In genomic region chr19:29858000-29858596, GRCh38 we compare ENCODE assay signal across 8 cellular contexts. TPM values are rescaled to one million over a fixed set of nuclear protein-coding genes. Genes with fewer than 3 reads are reported as not detected.
A peak's percentile ranks its signal among the peaks of the same experiment; 100 is the strongest.
DNase-seq lines count a peak whose midpoint lies in the region; ATAC-seq, FAIRE-seq and TF ChIP-seq lines count a peak whose summit lies in the region.

No MANE protein-coding gene starts in this region.

- H3K27ac Mint-ChIP-seq in stimulated activated memory B cell treated with anti-CD40 and anti-IgM and Interleukin-4, amounts not matched to agents 10 μg/mL and 1 μg/mL and 100 μg/mL, for 72 hours = no peak overlapping the region

- TF ChIP-seq CTCF in GM10248 (IDR thresholded peaks at IDR 0.05; ENCODE audit: control extremely low read depth, extremely low read depth, low read depth, missing control alignments) = peak; percentile 76
- peak; percentile 92 for TF ChIP-seq CTCF in LNCAP (IDR thresholded peaks at IDR 0.05)
- peak; percentile 69 for TF ChIP-seq CTCF in left ventricle myocardium inferior (IDR thresholded peaks at IDR 0.05; ENCODE audit: borderline replicate concordance)

- H3K36me3 Mint-ChIP-seq in stimulated activated memory B cell treated with anti-CD40 and anti-IgM and Interleukin-4, amounts not matched to agents 10 μg/mL and 1 μg/mL and 100 μg/mL, for 72 hours = no peaks in the 10 kb centered on the region

- no peak overlapping the region for H3K4me3 Mint-ChIP-seq in stimulated activated memory B cell treated with anti-CD40 and anti-IgM and Interleukin-4, amounts not matched to agents 10 μg/mL and 1 μg/mL and 100 μg/mL, for 72 hours

- CTCF ChIA-PET in GM10248 (lab: Yijun Ruan, JAX) = interaction anchor here (0.7 to 6.7 kb wide), 24 partner anchors 9 to 186 kb away, joined by 3 to 43 read pairs (median 4); no protein-coding TSS in a partner anchor

- intact Hi-C loops in left ventricle myocardium inferior (cut with micrococcal nuclease) = no loop called here

- FAIRE-seq in HTR-8/SVneo (lab: Jason Lieb, UNC) = no peak

- H3K27ac ChIP-seq in left ventricle myocardium inferior (replicated peaks) = no peak overlapping the region

- POLR2A ChIA-PET in GM10248 (lab: Yijun Ruan, JAX) = interaction anchor here (0.7 kb wide), 1 partner anchor 13 kb away, joined by 3 read pairs; no protein-coding TSS in a partner anchor

- no peak overlapping the region for H3K4me3 ChIP-seq in left ventricle myocardium inferior

- DNase-seq in GM10248 (ENCODE audit: extremely low spot score) (peak; percentile 72), left ventricle myocardium inferior (no peak), foreskin melanocyte (no peak), HTR-8/SVneo (ENCODE audit: insufficient read length, low spot score) (no peak)
- DNase-seq in activated T-cell treated with anti-CD3 and anti-CD28 coated beads, Interleukin-2, amount 50 U/mL, for 1 hour = peak; percentile 55

- peaks cover 89% of the 10 kb centered on the region for H3K27me3 ChIP-seq in left ventricle myocardium inferior (ENCODE audit: low read depth)

- ATAC-seq in stimulated activated memory B cell treated with anti-CD40 and anti-IgM and Interleukin-4, amounts not matched to agents 10 μg/mL and 1 μg/mL and 100 μg/mL, for 72 hours = peak; percentile 54
- no peak for ATAC-seq in HG03095 (IDR thresholded peaks at IDR 0.05; ENCODE audit: unreplicated experiment)

- H3K36me3 ChIP-seq in left ventricle myocardium inferior = no peaks in the 10 kb centered on the region

- H3K4me1 ChIP-seq in left ventricle myocardium inferior = no peaks in the 10 kb centered on the region

- H3K4me1 Mint-ChIP-seq in stimulated activated memory B cell treated with anti-CD40 and anti-IgM and Interleukin-4, amounts not matched to agents 10 μg/mL and 1 μg/mL and 100 μg/mL, for 72 hours = peaks cover 4% of the 10 kb centered on the region

- peaks cover 60% of the 10 kb centered on the region for H3K27me3 Mint-ChIP-seq in stimulated activated memory B cell treated with anti-CD40 and anti-IgM and Interleukin-4, amounts not matched to agents 10 μg/mL and 1 μg/mL and 100 μg/mL, for 72 hours

- H3K9me3 Mint-ChIP-seq in stimulated activated memory B cell treated with anti-CD40 and anti-IgM and Interleukin-4, amounts not matched to agents 10 μg/mL and 1 μg/mL and 100 μg/mL, for 72 hours = no peaks in the 10 kb centered on the region

- no peaks in the 10 kb centered on the region for H3K9me3 ChIP-seq in left ventricle myocardium inferior (replicated peaks)

RNA-seq across cellular contexts. Expression of gene CCNE1, which starts 46.3 kb away (rescaled TPM):
- 3.1 TPM for total RNA-seq in left ventricle myocardium inferior

Comparison
In these comparisons a context has a peak if more than half of its experiments do, and no peak if none do; other contexts are left out.
1. DNase-seq: peak in GM10248 (single experiment) and activated T-cell treated with anti-CD3 and anti-CD28 coated beads, Interleukin-2, amount 50 U/mL, for 1 hour (single experiment); none in left ventricle myocardium inferior (single experiment), foreskin melanocyte (single experiment) and HTR-8/SVneo (single experiment).
2. Peak in every context shown above with its lines, with median percentiles within 50 percentile points of each other: CTCF ChIP-seq.